ENCODE assay signal across 24 cellular contexts in genomic region chr5:13658761-13659160, GRCh38.
"Had no signal": no experiment of that assay in that cellular context is flagged by ENCODE, and none has a peak within 500 bp of the region (broad histone marks: within the 10 kb centered on the region; RNA-seq: fewer than 3 reads in every experiment).

No MANE protein-coding gene starts in this region.

- H3K4me1 Mint-ChIP-seq: activated T-helper 17 cell treated with anti-CD3 and anti-CD28 coated beads, Interleukin-2, amount 50 U/mL, for 72 hours; immature natural killer cell; mesothelial cell of epicardium; naive thymus-derived CD8-positive, alpha-beta T cell; neural progenitor cell; stimulated activated naive B cell treated with anti-CD40 and anti-IgM and Interleukin-4, amounts not matched to agents 10 μg/mL and 1 μg/mL and 100 μg/mL, for 72 hours had no signal

- H3K27me3 ChIP-seq: adrenal gland, left lung, neural progenitor cell, sigmoid colon, transverse colon had no signal

- ATAC-seq: activated T-helper 17 cell treated with anti-CD3 and anti-CD28 coated beads, Interleukin-2, amount 50 U/mL, for 72 hours; left lung; naive thymus-derived CD8-positive, alpha-beta T cell; stimulated activated naive B cell treated with anti-CD40 and anti-IgM and Interleukin-4, amounts not matched to agents 10 μg/mL and 1 μg/mL and 100 μg/mL, for 72 hours had no signal

- H3K27ac ChIP-seq: adrenal gland, coronary artery, left lung, neural progenitor cell, sigmoid colon, transverse colon had no signal

- H3K4me3 ChIP-seq: adrenal gland, coronary artery, left lung, lung, neural progenitor cell, sigmoid colon, transverse colon had no signal

- H3K4me3 Mint-ChIP-seq: activated naive CD8-positive, alpha-beta T cell; activated T-cell treated with anti-CD3 and anti-CD28 coated beads, Interleukin-2, amount 50 U/mL, for 24 hours; activated T-helper 17 cell treated with anti-CD3 and anti-CD28 coated beads, Interleukin-2, amount 50 U/mL, for 72 hours; immature natural killer cell; mesothelial cell of epicardium; naive thymus-derived CD8-positive, alpha-beta T cell; neural progenitor cell; stimulated activated naive B cell treated with anti-CD40 and anti-IgM and Interleukin-4, amounts not matched to agents 10 μg/mL and 1 μg/mL and 100 μg/mL, for 72 hours; T-helper 2 cell treated with Interferon-gamma antibody and Interleukin-4, amounts not matched to agents 5 μg/mL and 100 μg/mL, for 36 hours had no signal

- H3K4me1 ChIP-seq: adrenal gland, left lung, neural progenitor cell, sigmoid colon, transverse colon had no signal

- H3K27ac Mint-ChIP-seq: activated naive CD8-positive, alpha-beta T cell; activated T-cell treated with anti-CD3 and anti-CD28 coated beads, Interleukin-2, amount 50 U/mL, for 24 hours; activated T-helper 17 cell treated with anti-CD3 and anti-CD28 coated beads, Interleukin-2, amount 50 U/mL, for 72 hours; immature natural killer cell; mesothelial cell of epicardium; naive thymus-derived CD8-positive, alpha-beta T cell; neural progenitor cell; stimulated activated naive B cell treated with anti-CD40 and anti-IgM and Interleukin-4, amounts not matched to agents 10 μg/mL and 1 μg/mL and 100 μg/mL, for 72 hours; T-helper 2 cell treated with Interferon-gamma antibody and Interleukin-4, amounts not matched to agents 5 μg/mL and 100 μg/mL, for 36 hours had no signal

- DNase-seq: activated CD4-positive, alpha-beta T cell treated with anti-CD3 and anti-CD28 coated beads for 1 hour; activated CD4-positive, alpha-beta T cell treated with anti-CD3 and anti-CD28 coated beads, Interleukin-2, amount 50 U/mL, for 1 hour; activated naive CD4-positive, alpha-beta T cell; activated T-cell treated with anti-CD3 and anti-CD28 coated beads, Interleukin-2, amount 50 U/mL, for 24 hours; adrenal gland; cerebellar nuclear complex; foreskin fibroblast; immature natural killer cell; kidney glomerular epithelial cell; left lung; naive thymus-derived CD8-positive, alpha-beta T cell; retina; sigmoid colon; stimulated activated CD4-positive, alpha-beta T cell treated with anti-CD3 and anti-CD28 coated beads, Interleukin-2, amount 100 ng/mL, for 48 hours; stimulated activated CD8-positive, alpha-beta memory T cell treated with anti-CD3 and anti-CD28 coated beads, Interleukin-4, amount 100 ng/mL, for 48 hours; stimulated activated naive B cell treated with anti-CD40 and anti-IgM and Interleukin-4, amounts not matched to agents 10 μg/mL and 1 μg/mL and 100 μg/mL, for 72 hours; transverse colon had no signal

- H3K36me3 Mint-ChIP-seq: activated naive CD8-positive, alpha-beta T cell; immature natural killer cell; mesothelial cell of epicardium; naive thymus-derived CD8-positive, alpha-beta T cell; neural progenitor cell; stimulated activated naive B cell treated with anti-CD40 and anti-IgM and Interleukin-4, amounts not matched to agents 10 μg/mL and 1 μg/mL and 100 μg/mL, for 72 hours had no signal

- H2AFZ ChIP-seq: neural progenitor cell had no signal

- H3K9me3 Mint-ChIP-seq: mesothelial cell of epicardium, neural progenitor cell had no signal

- H3K9ac ChIP-seq: neural progenitor cell had no signal

- H3K4me2 ChIP-seq: neural progenitor cell had no signal

- H3K36me3 ChIP-seq: adrenal gland, left lung, neural progenitor cell, sigmoid colon, transverse colon had no signal

- H3K9me3 ChIP-seq: adrenal gland, left lung, transverse colon had no signal

- H3K27me3 Mint-ChIP-seq: activated naive CD8-positive, alpha-beta T cell; activated T-cell treated with anti-CD3 and anti-CD28 coated beads, Interleukin-2, amount 50 U/mL, for 24 hours; activated T-helper 17 cell treated with anti-CD3 and anti-CD28 coated beads, Interleukin-2, amount 50 U/mL, for 72 hours; stimulated activated naive B cell treated with anti-CD40 and anti-IgM and Interleukin-4, amounts not matched to agents 10 μg/mL and 1 μg/mL and 100 μg/mL, for 72 hours had no signal
